In genomic region chr2:237733677-237734300, GRCh38 we compare ENCODE assay signal across 10 cellular contexts.
DNase-seq lines count a peak whose midpoint lies in the region; ATAC-seq and TF ChIP-seq lines count a peak whose summit lies in the region.
"Had no signal": no experiment of that assay in that cellular context is flagged by ENCODE, and none has a peak within 500 bp of the region (broad histone marks: within the 10 kb centered on the region; RNA-seq: fewer than 3 reads in every experiment).

No MANE protein-coding gene starts in this region.

- intact Hi-C loops in left lung (cut with DNase I) = no loop called here

- TF ChIP-seq POLR2A in suprapubic skin (IDR thresholded peaks at IDR 0.05) (no peak), erythroblast (IDR thresholded peaks at IDR 0.05; ENCODE audit: low read length) (no peak)

- peak overlapping the region; percentile 94 for H3K27ac Mint-ChIP-seq in activated T-helper 17 cell treated with anti-CD3 and anti-CD28 coated beads, Interleukin-2, amount 50 U/mL, for 72 hours

- H3K36me3 ChIP-seq in left lung (peaks cover 0 to 38% of the 10 kb centered on the region in 2 donors), suprapubic skin (peaks cover 3% of the 10 kb centered on the region)

- DNase-seq in NCI-H2107 treated with DMSO at 0.1 percent for 48 hours (lab: John Stamatoyannopoulos, UW; ENCODE audit: unreplicated experiment) (peak; percentile 31), NCI-H2107 (lab: John Stamatoyannopoulos, UW) (no peak), left lung (no peak), suprapubic skin (ENCODE audit: low spot score in 2 of 2) (no peak), SIG-M5 (lab: John Stamatoyannopoulos, UW) (no peak), erythroblast (lab: John Stamatoyannopoulos, UW) (no peak)
- DNase-seq: T-helper 9 cell had no signal

- TF ChIP-seq CTCF in left lung (IDR thresholded peaks at IDR 0.05) (no peak), suprapubic skin (IDR thresholded peaks at IDR 0.05) (no peak)

- H3K4me3 ChIP-seq in left lung (no peak overlapping the region), suprapubic skin (no peak overlapping the region)

- H3K27ac ChIP-seq in left lung (peak overlapping the region; percentile 64 to 65), suprapubic skin (peak overlapping the region; percentile 49)

- WGBS in suprapubic skin = 74% methylated on average over 13 of the region's 13 CpGs

- peak overlapping the region; percentile 82 for H3K4me3 Mint-ChIP-seq in activated T-helper 17 cell treated with anti-CD3 and anti-CD28 coated beads, Interleukin-2, amount 50 U/mL, for 72 hours
- H3K4me3 Mint-ChIP-seq: stimulated activated naive CD8-positive, alpha-beta T cell treated with anti-CD3 and anti-CD28 coated beads, Interleukin-15, Interleukin-2, amounts not matched to agents 100 ng/mL and 50 ng/mL, for 24 hours had no signal

- H3K27me3 ChIP-seq in left lung (no peaks in the 10 kb centered on the region), suprapubic skin (no peaks in the 10 kb centered on the region)

- H3K4me1 Mint-ChIP-seq in activated T-helper 17 cell treated with anti-CD3 and anti-CD28 coated beads, Interleukin-2, amount 50 U/mL, for 72 hours = peaks cover 59% of the 10 kb centered on the region

- TF ChIP-seq EP300 in suprapubic skin (IDR thresholded peaks at IDR 0.05) = no peak

- no peak for ATAC-seq in activated T-helper 17 cell treated with anti-CD3 and anti-CD28 coated beads, Interleukin-2, amount 50 U/mL, for 72 hours (replicated peaks)
- peak; percentile 39 for ATAC-seq in left lung
- no peak for ATAC-seq in GM21528 (IDR thresholded peaks at IDR 0.05; ENCODE audit: low FRiP score, unreplicated experiment)

- peaks cover 95% of the 10 kb centered on the region for H3K36me3 Mint-ChIP-seq in activated T-helper 17 cell treated with anti-CD3 and anti-CD28 coated beads, Interleukin-2, amount 50 U/mL, for 72 hours (ENCODE audit: low read depth)

- H3K4me1 ChIP-seq in left lung = peaks cover 41 to 92% of the 10 kb centered on the region in 2 donors
- peaks cover 60% of the 10 kb centered on the region for H3K4me1 ChIP-seq in suprapubic skin

- no peaks in the 10 kb centered on the region for H3K27me3 Mint-ChIP-seq in activated T-helper 17 cell treated with anti-CD3 and anti-CD28 coated beads, Interleukin-2, amount 50 U/mL, for 72 hours
- H3K27me3 Mint-ChIP-seq: stimulated activated naive CD8-positive, alpha-beta T cell treated with anti-CD3 and anti-CD28 coated beads, Interleukin-15, Interleukin-2, amounts not matched to agents 100 ng/mL and 50 ng/mL, for 24 hours had no signal

- H3K9me3 ChIP-seq in left lung (no peaks in the 10 kb centered on the region), suprapubic skin (no peaks in the 10 kb centered on the region)

- H3K9me3 Mint-ChIP-seq in activated T-helper 17 cell treated with anti-CD3 and anti-CD28 coated beads, Interleukin-2, amount 50 U/mL, for 72 hours = no peaks in the 10 kb centered on the region
- H3K9me3 Mint-ChIP-seq: stimulated activated naive CD8-positive, alpha-beta T cell treated with anti-CD3 and anti-CD28 coated beads, Interleukin-15, Interleukin-2, amounts not matched to agents 100 ng/mL and 50 ng/mL, for 24 hours had no signal
